18 cellular contexts compared by ENCODE assay signal in the genomic region with DNA sequence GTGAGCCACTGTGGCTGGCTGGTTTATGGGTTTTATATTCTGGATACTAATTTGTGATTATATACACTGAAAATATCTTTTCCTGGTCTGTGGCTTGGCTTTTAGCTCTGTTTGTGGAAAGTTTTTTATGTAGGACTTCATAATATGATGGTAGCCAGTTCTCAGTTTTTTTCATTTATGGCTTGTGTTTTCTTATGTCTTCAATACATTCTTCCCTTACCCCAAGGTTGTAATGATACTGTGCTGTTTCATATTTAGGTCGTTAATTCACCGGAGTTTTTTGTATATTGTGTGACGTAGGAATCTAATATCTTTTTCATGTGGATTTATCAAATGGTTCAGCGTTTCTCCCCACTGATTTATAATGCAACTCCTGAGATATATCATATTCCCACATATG. TPM values are rescaled to one million over a fixed set of nuclear protein-coding genes. Genes with fewer than 3 reads are reported as not detected.
DNase-seq lines count a peak whose midpoint lies in the region; ATAC-seq, FAIRE-seq and TF ChIP-seq lines count a peak whose summit lies in the region.
"Had no signal": no experiment of that assay in that cellular context is flagged by ENCODE, and none has a peak within 500 bp of the region (broad histone marks: within the 10 kb centered on the region; RNA-seq: fewer than 3 reads in every experiment).

No MANE protein-coding gene starts in this region.

- H3K4me1 Mint-ChIP-seq in activated T-cell treated with anti-CD3 and anti-CD28 coated beads, Interleukin-2, amount 50 U/mL, for 24 hours (ENCODE audit: low read depth) = peaks cover 83% of the 10 kb centered on the region
- peaks cover 48% of the 10 kb centered on the region for H3K4me1 Mint-ChIP-seq in progenitor cell of endocrine pancreas (ENCODE audit: low read depth)

- CTCF ChIA-PET in GM12878 (lab: Yijun Ruan, JAX) = interaction anchor here (1.0 kb wide), 1 partner anchor 9 kb away, joined by 3 read pairs; no protein-coding TSS in a partner anchor

- H3K27ac Mint-ChIP-seq in activated T-cell treated with anti-CD3 and anti-CD28 coated beads, Interleukin-2, amount 50 U/mL, for 24 hours = peak overlapping the region; percentile 62
- peak overlapping the region; percentile 14 for H3K27ac Mint-ChIP-seq in progenitor cell of endocrine pancreas

- H3K4me3 ChIP-seq in Loucy (ENCODE audit: low read length, poor library complexity, severe bottlenecking) (no peak overlapping the region), GM12878 (peak overlapping the region; percentile 10; the same call in 1 of the 2 replicates), SJCRH30 (no peak overlapping the region)
- H3K4me3 ChIP-seq: gastrocnemius medialis, upper lobe of left lung had no signal

- intact Hi-C loops in GM12878 (cut with micrococcal nuclease; ENCODE audit: unreplicated experiment) = no loop called here

- TF ChIP-seq CTCF in Loucy (conservative IDR thresholded peaks at IDR 0.05; ENCODE audit: low read length) = no peak
- no peak for TF ChIP-seq CTCF in GM12878 (IDR thresholded peaks at IDR 0.05 in 2 of 3, conservative IDR thresholded peaks at IDR 0.05 in 1 of 3; ENCODE audit: control insufficient read depth in 2 of 3, extremely low read depth in 1 of 3, insufficient read depth in 1 of 3, low read depth in 3 of 3, low read length in 3 of 3)
- no peak for TF ChIP-seq CTCF in progenitor cell of endocrine pancreas (IDR thresholded peaks at IDR 0.05; ENCODE audit: unreplicated experiment)

- RAD21 ChIA-PET in GM12878 (lab: Charles Lee; ENCODE audit: unreplicated experiment) = no interaction called here

- H2AFZ ChIP-seq in Loucy (ENCODE audit: low read length) (no peak overlapping the region), GM12878 (ENCODE audit: control insufficient read depth, low read depth, low read length) (no peak overlapping the region)

- in situ Hi-C loops in GM12878 (cut with MboI) = no loop called here

- H3K4me3 Mint-ChIP-seq in activated T-cell treated with anti-CD3 and anti-CD28 coated beads, Interleukin-2, amount 50 U/mL, for 24 hours = peak overlapping the region; percentile 18
- no peak overlapping the region for H3K4me3 Mint-ChIP-seq in progenitor cell of endocrine pancreas (ENCODE audit: low read depth)
- H3K4me3 Mint-ChIP-seq: H9 had no signal

- H3F3A ChIP-seq in Loucy (ENCODE audit: low read depth) = no peaks in the 10 kb centered on the region; the same call in 1 of the 2 replicates

- H3K36me3 ChIP-seq in Loucy (ENCODE audit: insufficient read depth, low read length) = no peaks in the 10 kb centered on the region
- peaks cover 0 to 14% of the 10 kb centered on the region in 2 experiments; a peak in 2 of 4 replicates for H3K36me3 ChIP-seq in GM12878 (ENCODE audit: control insufficient read depth in 2 of 2, insufficient read depth in 2 of 2, low read length in 1 of 2)
- H3K36me3 ChIP-seq in SJCRH30 = peaks cover 10% of the 10 kb centered on the region
- H3K36me3 ChIP-seq: gastrocnemius medialis, neutrophil had no signal

- H3K36me3 Mint-ChIP-seq in activated T-cell treated with anti-CD3 and anti-CD28 coated beads, Interleukin-2, amount 50 U/mL, for 24 hours (ENCODE audit: low read depth) = peaks cover 82% of the 10 kb centered on the region
- peaks cover 12% of the 10 kb centered on the region for H3K36me3 Mint-ChIP-seq in progenitor cell of endocrine pancreas (ENCODE audit: insufficient read depth)

- SMC1A ChIA-PET in GM12878 (lab: Charles Lee; ENCODE audit: uncharacterized antibody, unreplicated experiment) = interaction anchor here (1.7 kb wide), 1 partner anchor 87 kb away, joined by 4 read pairs; no protein-coding TSS in a partner anchor

- peaks cover 64% of the 10 kb centered on the region for H4K20me1 ChIP-seq in Loucy (ENCODE audit: insufficient read depth, low read length, poor library complexity, severe bottlenecking)
- H4K20me1 ChIP-seq in GM12878 (ENCODE audit: control insufficient read depth, insufficient read depth) = no peaks in the 10 kb centered on the region

- H3K4me2 ChIP-seq in Loucy (ENCODE audit: low read depth, low read length, poor library complexity, severe bottlenecking) (peak overlapping the region; percentile 95), GM12878 (ENCODE audit: control insufficient read depth, insufficient read depth) (peak overlapping the region; percentile 50)

- no peak for TF ChIP-seq POLR2A in GM12878 (IDR thresholded peaks at IDR 0.05; ENCODE audit: low read depth, low read length)

- H3K27me3 ChIP-seq in Loucy (ENCODE audit: insufficient read depth, low read length, poor library complexity, severe bottlenecking) (no peaks in the 10 kb centered on the region), GM12878 (replicated peaks in 1 of 2; ENCODE audit: control insufficient read depth in 2 of 2, insufficient read depth in 2 of 2, low read length in 1 of 2) (no peaks in the 10 kb centered on the region), SJCRH30 (no peaks in the 10 kb centered on the region)
- H3K27me3 ChIP-seq: gastrocnemius medialis, neutrophil, upper lobe of left lung had no signal

- no peak overlapping the region for H3K27ac ChIP-seq in GM12878 (ENCODE audit: control insufficient read depth, insufficient read depth)
- no peak overlapping the region for H3K27ac ChIP-seq in SJCRH30
- H3K27ac ChIP-seq: epithelial cell of prostate, neutrophil, upper lobe of left lung had no signal

- H3K9me3 Mint-ChIP-seq in activated T-cell treated with anti-CD3 and anti-CD28 coated beads, Interleukin-2, amount 50 U/mL, for 24 hours = no peaks in the 10 kb centered on the region
- no peaks in the 10 kb centered on the region for H3K9me3 Mint-ChIP-seq in progenitor cell of endocrine pancreas (ENCODE audit: low read depth)
- H3K9me3 Mint-ChIP-seq: H9 had no signal

- WGBS in GM12878 (ENCODE audit: insufficient coverage, insufficient replicate concordance, low lambda C conversion rate, missing lambda C conversion rate) = 28% methylated on average over 4 of the region's 4 CpGs

- ATAC-seq in GM12878 (no peak), HG03521 (IDR thresholded peaks at IDR 0.05; ENCODE audit: unreplicated experiment) (no peak)
- ATAC-seq: gastrocnemius medialis had no signal

- POLR2A ChIA-PET in GM12878 (lab: Charles Lee) = interaction anchor here (1.1 kb wide), 1 partner anchor 102 kb away, joined by 5 read pairs; the partner anchor contains the start of gene EIF2S3

- no peaks in the 10 kb centered on the region for H3K9me2 ChIP-seq in Loucy (replicated peaks; ENCODE audit: low read depth, low read length)

- BruUV-seq in GM12878 (replicated peaks; lab: Mats Ljungman, UMichigan) = no TSS peak

- H3K27me3 Mint-ChIP-seq in activated T-cell treated with anti-CD3 and anti-CD28 coated beads, Interleukin-2, amount 50 U/mL, for 24 hours = no peaks in the 10 kb centered on the region
- H3K27me3 Mint-ChIP-seq in progenitor cell of endocrine pancreas = no peaks in the 10 kb centered on the region

- TF ChIP-seq RAD21 in GM12878 (IDR thresholded peaks at IDR 0.05; ENCODE audit: insufficient read depth, low read depth, low read length) = no peak

- H3K79me2 ChIP-seq in Loucy (ENCODE audit: insufficient read depth, low read length) (peaks cover 99% of the 10 kb centered on the region), GM12878 (ENCODE audit: control insufficient read depth, insufficient read depth, low read length) (peaks cover 94% of the 10 kb centered on the region)

- no peak for TF ChIP-seq EP300 in GM12878 (IDR thresholded peaks at IDR 0.05; ENCODE audit: borderline replicate concordance in 1 of 2, control insufficient read depth in 1 of 2, low read depth in 2 of 2, low read length in 2 of 2)

- H3K4me1 ChIP-seq in Loucy (ENCODE audit: insufficient read depth, low read length, poor library complexity, severe bottlenecking) = peaks cover 16% of the 10 kb centered on the region
- peaks cover 8% of the 10 kb centered on the region for H3K4me1 ChIP-seq in GM12878 (ENCODE audit: control insufficient read depth, insufficient read depth, low read length)
- H3K4me1 ChIP-seq in SJCRH30 = peaks cover 2% of the 10 kb centered on the region

- H3K9me3 ChIP-seq in Loucy (ENCODE audit: insufficient read depth, low read depth, low read length) = no peaks in the 10 kb centered on the region
- H3K9me3 ChIP-seq in GM12878 (replicated peaks; ENCODE audit: control insufficient read depth, insufficient read depth, low read length) = no peaks in the 10 kb centered on the region
- no peaks in the 10 kb centered on the region for H3K9me3 ChIP-seq in SJCRH30 (replicated peaks)
- H3K9me3 ChIP-seq: gastrocnemius medialis, neutrophil, upper lobe of left lung had no signal

- H3K9ac ChIP-seq in Loucy (ENCODE audit: low read depth, low read length, poor library complexity, severe bottlenecking) (no peak overlapping the region), GM12878 (ENCODE audit: control insufficient read depth, insufficient read depth, low read length) (no peak overlapping the region)

- no peak for DNase-seq in activated T-cell treated with anti-CD3 and anti-CD28 coated beads, Interleukin-2, amount 50 U/mL, for 24 hours
- DNase-seq in activated T-cell treated with anti-CD3 and anti-CD28 coated beads for 4 hours (no peak), GM12878 (ENCODE audit: low read depth, low spot score) (no peak), progenitor cell of endocrine pancreas (ENCODE audit: low spot score, unreplicated experiment) (no peak), NCI-H1105 treated with DMSO at 0.1 percent for 48 hours (lab: John Stamatoyannopoulos, UW) (no peak), SJCRH30 (no peak)
- DNase-seq: activated gamma-delta T cell; gastrocnemius medialis; H9; IMR-90; NCI-H187 treated with DMSO at 0.1 percent for 48 hours; retina; stimulated activated CD4-positive, alpha-beta T cell treated with anti-CD3 and anti-CD28 coated beads, Interleukin-12 subunit alpha, Interleukin-12 subunit beta, amount 100 ng/mL, for 4 hours; upper lobe of left lung had no signal

- FAIRE-seq in GM12878 (lab: Jason Lieb, UNC) = no peak

RNA-seq across cellular contexts. Expression of gene ZFX, which starts 6.6 kb away (rescaled TPM):
- total RNA-seq in GM12878 (2013; cell fraction: nucleolus; rRNA removed) = 78.0 and 85.0 TPM in 2 replicates
- total RNA-seq in GM12878 (2014; rRNA removed) (26.6 and 27.2 TPM in 2 replicates), GM12878 (2014; rRNA removed; fragmentation: Illumina TruSeq; extraction: Trizol) (32.0 and 33.4 TPM in 2 replicates), GM12878 (2021) (36.7 and 40.9 TPM in 2 replicates), progenitor cell of endocrine pancreas (113 and 116 TPM in 2 replicates)
- 15.3 TPM for polyA plus RNA-seq in GM12878 (2011; ENCODE audit: low read depth)
- polyA plus RNA-seq in GM12878 (2011; rRNA removed) (26.0 and 30.2 TPM in 2 replicates), GM12878 (2014; fragmentation: Illumina TruSeq; extraction: Trizol) (17.9 and 18.8 TPM in 2 replicates), GM12878 (2014; fragmentation: Nextera tagmentation; extraction: Ambion mirVana) (10 to 100 TPM in 1 of 2 experiments, 1 to 10 TPM in 1; 6.8 to 17.8 TPM), GM12878 (2014; rRNA removed) (16.3 and 17.4 TPM in 2 replicates), GM12878 (2016; fragmentation: Nextera tagmentation; extraction: Ambion mirVana) (10 to 100 TPM; 23.5 to 25.7 TPM)
- 12.2 and 14.1 TPM in 2 replicates for polyA plus RNA-seq in GM12878 (2011; cell fraction: cytosol; rRNA removed)
- 21.4 and 21.7 TPM in 2 replicates for polyA plus RNA-seq in GM12878 (2011; cell fraction: nucleus; rRNA removed)
- polyA plus RNA-seq in GM12878 (2012) = 14.3 and 18.4 TPM in 2 replicates
- 74.5 and 136 TPM in 2 replicates for polyA minus RNA-seq in GM12878 (2011; rRNA and poly(A)+ RNA removed)
- polyA minus RNA-seq in GM12878 (2011; cell fraction: cytosol; rRNA and poly(A)+ RNA removed) = 30.3 and 39.6 TPM in 2 replicates
- polyA minus RNA-seq in GM12878 (2011; cell fraction: nucleus; rRNA and poly(A)+ RNA removed) = 28.9 and 43.2 TPM in 2 replicates
- total RNA-seq in SJCRH30 (2014; rRNA removed; shearing (Covaris generic)) = 22.6 and 27.5 TPM in 2 replicates
